ENCODE assay signal across 23 cellular contexts in the genomic region with DNA sequence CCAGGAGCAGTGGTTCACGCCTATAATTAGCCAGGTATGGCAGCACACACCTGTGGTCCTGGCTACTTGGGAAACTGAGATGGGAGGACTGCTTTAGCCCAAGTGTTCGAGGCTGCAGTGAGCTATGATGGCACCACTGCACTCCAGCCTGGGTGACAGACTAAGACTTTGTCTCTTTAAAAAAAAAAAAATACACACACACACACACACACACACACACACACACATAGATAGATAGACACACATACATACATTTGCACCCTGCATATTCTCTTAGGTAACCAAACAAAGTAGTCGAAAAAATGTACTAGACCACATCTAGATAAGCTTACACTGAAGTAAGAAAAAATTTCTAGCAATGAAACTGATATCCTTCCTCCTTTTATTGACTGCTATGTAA.
"Had no signal": no experiment of that assay in that cellular context is flagged by ENCODE, and none has a peak within 500 bp of the region (broad histone marks: within the 10 kb centered on the region; RNA-seq: fewer than 3 reads in every experiment).

No MANE protein-coding gene starts in this region.

- H3K9me3 Mint-ChIP-seq: effector memory CD8-positive, alpha-beta T cell; endodermal cell had no signal

- H3K27me3 Mint-ChIP-seq: dendritic cell treated with granulocyte-macrophage colony-stimulating factor and Interleukin-4, amounts not matched to agents 40 ng/mL and 50 ng/mL, for 4 days; effector memory CD8-positive, alpha-beta T cell; naive B cell; naive thymus-derived CD8-positive, alpha-beta T cell had no signal

- H3K4me1 Mint-ChIP-seq: endodermal cell had no signal

- H3K4me3 ChIP-seq: esophagus squamous epithelium, gastrocnemius medialis, heart right ventricle, left lung, lower lobe of right lung, mucosa of descending colon had no signal

- H3K4me3 Mint-ChIP-seq: dendritic cell treated with granulocyte-macrophage colony-stimulating factor and Interleukin-4, amounts not matched to agents 40 ng/mL and 50 ng/mL, for 4 days; effector memory CD8-positive, alpha-beta T cell; endodermal cell; mesothelial cell of epicardium; naive B cell; naive thymus-derived CD8-positive, alpha-beta T cell had no signal

- DNase-seq: cortex of kidney; effector CD8-positive, alpha-beta T cell; effector memory CD8-positive, alpha-beta T cell; endodermal cell; erythroblast; esophagus squamous epithelium; foreskin fibroblast; foreskin melanocyte; gastrocnemius medialis; glutamatergic neuron; head of caudate nucleus; heart right ventricle; hippocampal formation; left cardiac atrium; left lung; left ventricle myocardium superior; lower lobe of right lung; mesenchymal stem cell; mucosa of descending colon; naive B cell; naive thymus-derived CD8-positive, alpha-beta T cell had no signal

- H3K27ac Mint-ChIP-seq: dendritic cell treated with granulocyte-macrophage colony-stimulating factor and Interleukin-4, amounts not matched to agents 40 ng/mL and 50 ng/mL, for 4 days; endodermal cell; mesothelial cell of epicardium; naive B cell; naive thymus-derived CD8-positive, alpha-beta T cell had no signal
